In the genomic region with DNA sequence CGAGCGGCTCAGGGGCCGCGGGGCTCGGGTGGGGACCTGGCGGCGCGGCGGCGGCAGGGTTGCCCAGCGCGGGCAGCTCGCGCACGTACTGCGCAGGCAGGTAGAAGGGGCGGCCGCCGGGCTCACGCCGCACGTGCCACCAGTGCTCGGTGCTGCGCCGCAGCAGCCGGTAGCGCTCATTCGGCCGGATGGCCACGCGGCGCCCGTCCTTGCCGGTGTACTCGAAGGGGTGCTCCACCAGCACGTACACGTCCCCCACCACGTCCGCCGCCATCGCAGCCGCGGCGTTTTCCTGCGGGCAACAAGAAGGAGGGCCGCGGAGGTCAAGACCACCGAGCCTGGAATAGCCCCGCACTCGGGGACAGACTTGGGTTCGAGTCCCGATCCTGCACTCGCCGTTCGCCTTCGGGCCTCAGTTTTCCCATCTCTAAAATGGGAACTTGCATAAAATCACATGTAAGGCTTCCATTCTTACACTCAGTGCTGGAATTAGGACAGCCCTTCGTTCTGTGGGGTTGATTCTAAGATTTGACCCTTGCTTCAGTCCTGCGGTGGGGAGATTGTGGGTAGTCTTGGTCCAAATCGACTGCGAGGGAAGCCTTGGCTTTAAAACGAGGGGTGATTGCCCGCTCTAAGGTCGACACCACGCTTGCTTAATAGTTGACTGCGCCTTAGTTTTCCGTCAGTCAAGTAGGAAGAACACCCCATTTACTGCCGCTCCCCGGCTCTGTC, we compare ENCODE assay signal across 9 cellular contexts. TPM values are rescaled to one million over a fixed set of nuclear protein-coding genes. Genes with fewer than 3 reads are reported as not detected.
A peak's percentile ranks its signal among the peaks of the same experiment; 100 is the strongest.
DNase-seq lines count a peak whose midpoint lies in the region; ATAC-seq lines count a peak whose summit lies in the region.
"Had no signal": no experiment of that assay in that cellular context is flagged by ENCODE, and none has a peak within 500 bp of the region (broad histone marks: within the 10 kb centered on the region; RNA-seq: fewer than 3 reads in every experiment).

No MANE protein-coding gene starts in this region.

- no peak overlapping the region for H3K27ac ChIP-seq in iPS-20b (ENCODE audit: low read length)
- H3K27ac ChIP-seq: HL-60 had no signal

- POLR2A ChIA-PET in activated CD4-positive, alpha-beta T cell treated with anti-CD3 and anti-CD28 coated beads, Interleukin-2, amount 10 ng/mL, durations not matched to agents 7 days and 5 days (lab: Charles Lee): interaction anchor here (0.6 kb wide), 1 partner anchor 143 kb away, joined by 3 read pairs; no protein-coding TSS in a partner anchor

- DNase-seq in activated CD4-positive, alpha-beta T cell treated with anti-CD3 and anti-CD28 coated beads, Interleukin-2, amount 10 ng/mL, durations not matched to agents 7 days and 5 days: no peak
- no peak for DNase-seq in activated CD4-positive, alpha-beta T cell treated with anti-CD3 and anti-CD28 coated beads, Interleukin-2, amount 50 U/mL, for 48 hours
- DNase-seq in activated naive CD8-positive, alpha-beta T cell treated with anti-CD3 and anti-CD28 coated beads for 36 hours: no peak
- DNase-seq in stimulated activated naive CD8-positive, alpha-beta T cell treated with anti-CD3 and anti-CD28 coated beads, Interleukin-15, amount 100 ng/mL, for 72 hours: no peak
- DNase-seq in KG1 (lab: John Stamatoyannopoulos, UW): no peak
- DNase-seq in stimulated activated CD4-positive, alpha-beta T cell treated with anti-CD3 and anti-CD28 coated beads, Interleukin-4, amount 100 ng/mL, for 4 hours: no peak

- no peak for ATAC-seq in stimulated activated naive CD8-positive, alpha-beta T cell treated with anti-CD3 and anti-CD28 coated beads, Interleukin-15, amount 100 ng/mL, for 72 hours
- no peak for ATAC-seq in GM19452 (IDR thresholded peaks at IDR 0.05; ENCODE audit: unreplicated experiment)

- peaks cover 32% of the 10 kb centered on the region for H3K4me1 Mint-ChIP-seq in activated CD4-positive, alpha-beta T cell treated with anti-CD3 and anti-CD28 coated beads, Interleukin-2, amount 10 ng/mL, durations not matched to agents 7 days and 5 days
- H3K4me1 Mint-ChIP-seq in activated naive CD8-positive, alpha-beta T cell treated with anti-CD3 and anti-CD28 coated beads for 36 hours: peaks cover 22% of the 10 kb centered on the region
- peaks cover 46% of the 10 kb centered on the region for H3K4me1 Mint-ChIP-seq in stimulated activated naive CD8-positive, alpha-beta T cell treated with anti-CD3 and anti-CD28 coated beads, Interleukin-15, amount 100 ng/mL, for 72 hours

- peaks cover 2% of the 10 kb centered on the region; the same call in 1 of the 2 replicates for H3K4me1 ChIP-seq in iPS-20b (ENCODE audit: insufficient read depth, low read length)

- H3K9me3 Mint-ChIP-seq in activated CD4-positive, alpha-beta T cell treated with anti-CD3 and anti-CD28 coated beads, Interleukin-2, amount 10 ng/mL, durations not matched to agents 7 days and 5 days: no peaks in the 10 kb centered on the region
- H3K9me3 Mint-ChIP-seq in activated naive CD8-positive, alpha-beta T cell treated with anti-CD3 and anti-CD28 coated beads for 36 hours: no peaks in the 10 kb centered on the region
- H3K9me3 Mint-ChIP-seq in stimulated activated naive CD8-positive, alpha-beta T cell treated with anti-CD3 and anti-CD28 coated beads, Interleukin-15, amount 100 ng/mL, for 72 hours: no peaks in the 10 kb centered on the region

- H3K9me3 ChIP-seq in iPS-20b (ENCODE audit: insufficient read depth, low read depth, low read length): no peaks in the 10 kb centered on the region

- H3K9ac ChIP-seq in iPS-20b (ENCODE audit: low read depth, low read length): no peak overlapping the region

- H3K27ac Mint-ChIP-seq in activated CD4-positive, alpha-beta T cell treated with anti-CD3 and anti-CD28 coated beads, Interleukin-2, amount 10 ng/mL, durations not matched to agents 7 days and 5 days: no peak overlapping the region
- peak overlapping the region; percentile 67 for H3K27ac Mint-ChIP-seq in activated naive CD8-positive, alpha-beta T cell treated with anti-CD3 and anti-CD28 coated beads for 36 hours
- H3K27ac Mint-ChIP-seq in stimulated activated naive CD8-positive, alpha-beta T cell treated with anti-CD3 and anti-CD28 coated beads, Interleukin-15, amount 100 ng/mL, for 72 hours: no peak overlapping the region

- CTCF ChIA-PET in activated CD4-positive, alpha-beta T cell treated with anti-CD3 and anti-CD28 coated beads, Interleukin-2, amount 10 ng/mL, durations not matched to agents 7 days and 5 days (lab: Charles Lee): interaction anchor here (1.0 to 1.5 kb wide), 3 partner anchors 10 to 364 kb away, joined by 3 read pairs; no protein-coding TSS in a partner anchor

- H3K36me3 ChIP-seq in iPS-20b (ENCODE audit: insufficient read depth, low read depth, low read length): no peaks in the 10 kb centered on the region

- peak overlapping the region; percentile 79 for H3K4me3 Mint-ChIP-seq in activated CD4-positive, alpha-beta T cell treated with anti-CD3 and anti-CD28 coated beads, Interleukin-2, amount 10 ng/mL, durations not matched to agents 7 days and 5 days
- H3K4me3 Mint-ChIP-seq in activated naive CD8-positive, alpha-beta T cell treated with anti-CD3 and anti-CD28 coated beads for 36 hours: peak overlapping the region; percentile 82
- peak overlapping the region; percentile 81 to 97 for H3K4me3 Mint-ChIP-seq in stimulated activated naive CD8-positive, alpha-beta T cell treated with anti-CD3 and anti-CD28 coated beads, Interleukin-15, amount 100 ng/mL, for 72 hours

- H3K27me3 Mint-ChIP-seq in activated CD4-positive, alpha-beta T cell treated with anti-CD3 and anti-CD28 coated beads, Interleukin-2, amount 10 ng/mL, durations not matched to agents 7 days and 5 days: no peaks in the 10 kb centered on the region
- peaks cover 6% of the 10 kb centered on the region for H3K27me3 Mint-ChIP-seq in activated naive CD8-positive, alpha-beta T cell treated with anti-CD3 and anti-CD28 coated beads for 36 hours
- peaks cover 21% of the 10 kb centered on the region for H3K27me3 Mint-ChIP-seq in stimulated activated naive CD8-positive, alpha-beta T cell treated with anti-CD3 and anti-CD28 coated beads, Interleukin-15, amount 100 ng/mL, for 72 hours

- peak overlapping the region; percentile 72 for H3K4me3 ChIP-seq in iPS-20b (ENCODE audit: low read length)

- peaks cover 11% of the 10 kb centered on the region for H3K36me3 Mint-ChIP-seq in activated CD4-positive, alpha-beta T cell treated with anti-CD3 and anti-CD28 coated beads, Interleukin-2, amount 10 ng/mL, durations not matched to agents 7 days and 5 days (ENCODE audit: low read depth)
- no peaks in the 10 kb centered on the region for H3K36me3 Mint-ChIP-seq in activated naive CD8-positive, alpha-beta T cell treated with anti-CD3 and anti-CD28 coated beads for 36 hours

- peaks cover 93% of the 10 kb centered on the region for H3K27me3 ChIP-seq in iPS-20b (ENCODE audit: insufficient read depth, low read length)

RNA-seq across cellular contexts. Expression of a gene that starts 2.5 kb away (rescaled TPM):
- total RNA-seq in activated CD4-positive, alpha-beta T cell treated with anti-CD3 and anti-CD28 coated beads, Interleukin-2, amount 10 ng/mL, durations not matched to agents 7 days and 5 days: 10 to 100 TPM; 85.3 to 93.5 TPM
- 10 to 100 TPM; 33.3 to 35.8 TPM for total RNA-seq in activated naive CD8-positive, alpha-beta T cell treated with anti-CD3 and anti-CD28 coated beads for 36 hours
